ENCODE assay signal across 14 cellular contexts in genomic region chr15:78001656-78002055, GRCh38.
"Had no signal": no experiment of that assay in that cellular context is flagged by ENCODE, and none has a peak within 500 bp of the region (broad histone marks: within the 10 kb centered on the region; RNA-seq: fewer than 3 reads in every experiment).

No MANE protein-coding gene starts in this region.

- H3K9me3 ChIP-seq: left ventricle myocardium inferior, tibial nerve had no signal

- ATAC-seq: Right ventricle myocardium inferior had no signal

- H3K27me3 ChIP-seq: tibial nerve had no signal

- H3K27ac Mint-ChIP-seq: activated B cell treated with CpG ODN at 0.5 μM for 24 hours had no signal

- H3K9me3 Mint-ChIP-seq: activated B cell treated with CpG ODN at 0.5 μM for 24 hours, nephron had no signal

- DNase-seq: activated B cell treated with CpG ODN at 0.5 μM for 24 hours; activated CD4-positive, alpha-beta T cell treated with anti-CD3 and anti-CD28 coated beads, Interleukin-2, amount 50 U/mL, for 1 hour; activated effector memory CD4-positive, alpha-beta T cell treated with Interleukin-2 at 50 U/mL for 16 hours; caudate nucleus; cortex of kidney; effector CD8-positive, alpha-beta T cell; islet precursor cell; left ventricle myocardium inferior; mesenchymal stem cell; stimulated activated CD4-positive, alpha-beta T cell treated with anti-CD3 and anti-CD28 coated beads, Interleukin-4, amount 100 ng/mL, for 24 hours had no signal

- H3K4me3 Mint-ChIP-seq: activated B cell treated with CpG ODN at 0.5 μM for 24 hours, nephron had no signal

- H3K27me3 Mint-ChIP-seq: activated B cell treated with CpG ODN at 0.5 μM for 24 hours had no signal

- H3K27ac ChIP-seq: left ventricle myocardium inferior, SK-N-MC had no signal

- H3K4me3 ChIP-seq: left ventricle myocardium inferior, SK-N-MC, tibial nerve had no signal
